Comparison of ENCODE assay signal across 1 cellular context in the genomic region with DNA sequence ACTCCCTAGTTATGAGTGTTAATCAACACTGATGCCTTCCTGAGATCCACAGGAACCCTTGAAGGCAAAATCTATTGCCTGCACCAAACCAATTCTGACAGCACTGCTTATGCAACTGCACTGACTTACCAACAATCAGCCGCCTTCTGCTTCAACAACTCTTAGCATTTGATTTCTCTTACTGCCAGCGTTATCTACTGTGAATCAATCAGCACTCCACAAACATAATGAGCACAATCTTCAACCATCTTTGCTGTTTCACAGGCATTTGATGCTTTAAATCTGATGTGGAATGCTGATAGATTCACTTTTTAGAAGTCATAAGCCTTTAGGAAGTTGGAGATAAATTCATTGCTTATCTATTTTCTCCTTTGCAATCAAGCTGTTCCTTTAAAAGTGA.
TF ChIP-seq lines count a peak whose summit lies in the region.

No MANE protein-coding gene starts in this region.

TF ChIP-seq in K562, 482 proteins besides CTCF, POLR2A, EP300 and RAD21:
- TF ChIP-seq, protein P1, sequence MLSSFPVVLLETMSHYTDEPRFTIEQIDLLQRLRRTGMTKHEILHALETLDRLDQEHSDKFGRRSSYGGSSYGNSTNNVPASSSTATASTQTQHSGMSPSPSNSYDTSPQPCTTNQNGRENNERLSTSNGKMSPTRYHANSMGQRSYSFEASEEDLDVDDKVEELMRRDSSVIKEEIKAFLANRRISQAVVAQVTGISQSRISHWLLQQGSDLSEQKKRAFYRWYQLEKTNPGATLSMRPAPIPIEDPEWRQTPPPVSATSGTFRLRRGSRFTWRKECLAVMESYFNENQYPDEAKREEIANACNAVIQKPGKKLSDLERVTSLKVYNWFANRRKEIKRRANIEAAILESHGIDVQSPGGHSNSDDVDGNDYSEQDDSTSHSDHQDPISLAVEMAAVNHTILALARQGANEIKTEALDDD (IDR thresholded peaks at IDR 0.05), result peak; percentile 73; the same call in 1 of the 2 replicates
